ENCODE assay signal across 25 cellular contexts in the genomic region with DNA sequence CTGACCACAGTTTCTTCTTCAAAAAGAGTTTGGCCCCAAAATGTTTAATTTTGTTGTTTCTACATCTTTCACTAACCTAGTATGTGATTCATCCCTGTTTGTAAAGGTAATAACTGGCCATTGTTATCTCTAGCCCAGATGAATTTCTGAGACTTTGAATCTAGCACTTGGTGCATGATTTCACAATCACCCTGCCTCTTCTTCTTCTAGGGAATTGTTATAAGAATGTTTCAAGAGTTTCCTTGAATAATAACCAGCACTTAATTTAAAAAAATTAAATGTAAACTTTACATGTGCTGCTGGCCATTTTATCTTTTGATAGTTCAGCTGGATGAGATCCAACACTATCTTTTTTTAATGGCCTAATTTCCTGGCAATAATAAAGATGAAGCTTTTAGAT. TPM values are rescaled to one million over a fixed set of nuclear protein-coding genes. Genes with fewer than 3 reads are reported as not detected.
DNase-seq lines count a peak whose midpoint lies in the region; ATAC-seq, FAIRE-seq and TF ChIP-seq lines count a peak whose summit lies in the region.
"Had no signal": no experiment of that assay in that cellular context is flagged by ENCODE, and none has a peak within 500 bp of the region (broad histone marks: within the 10 kb centered on the region; RNA-seq: fewer than 3 reads in every experiment).

No MANE protein-coding gene starts in this region.

- in situ Hi-C loops in HepG2 (cut with HindIII; ENCODE audit: extremely low pct_ligation_motif_present, low pct_unique_long_range_greater_than_20kb), result no loop called here

- H3K9ac ChIP-seq in HepG2 (ENCODE audit: insufficient read depth, low read depth, low read length) (no peak overlapping the region), adipocyte (ENCODE audit: low read length) (no peak overlapping the region)
- H3K9ac ChIP-seq: BLaER1 treated with 17β-estradiol and CSF1 and Interleukin-3, amounts not matched to agents 10 nM and 100 nM had no signal

- no peak overlapping the region for H3K4me3 Mint-ChIP-seq in stimulated activated effector memory CD8-positive, alpha-beta T cell treated with anti-CD3 and anti-CD28 coated beads, Interleukin-12 subunit alpha, Interleukin-12 subunit beta, amount 100 ng/mL, for 72 hours
- H3K4me3 Mint-ChIP-seq in Calu3 (ENCODE audit: low read depth, unreplicated experiment), result no peak overlapping the region
- H3K4me3 Mint-ChIP-seq: CD8-positive, alpha-beta T cell; HFFc6; IgD-negative memory B cell had no signal

- TF ChIP-seq EP300 in HepG2 (IDR thresholded peaks at IDR 0.05; ENCODE audit: low read depth in 2 of 2, low read length in 2 of 2), result no peak
- TF ChIP-seq EP300 in HepG2 (CRISPR knock-in tag; IDR thresholded peaks at IDR 0.05; ENCODE audit: borderline replicate concordance), result no peak

- H3K4me3 ChIP-seq in HepG2 (replicated peaks in 1 of 3; ENCODE audit: insufficient read depth in 1 of 3, low read depth in 2 of 3, low read length in 3 of 3) (no peak overlapping the region), right lobe of liver (no peak overlapping the region), adipocyte (ENCODE audit: low read length) (no peak overlapping the region), fibroblast of the aortic adventitia (ENCODE audit: low read depth, low read length) (no peak overlapping the region), small intestine (ENCODE audit: low read depth in 1 of 2, low read length in 2 of 2) (no peak overlapping the region)
- H3K4me3 ChIP-seq: A549; BLaER1 treated with 17β-estradiol and CSF1 and Interleukin-3, amounts not matched to agents 10 nM and 100 nM; MG63 had no signal

- DNase-seq in HepG2 (ENCODE audit: low spot score) (no peak), right lobe of liver (no peak), adipocyte (ENCODE audit: low read depth) (peak; percentile 46), fibroblast of the aortic adventitia (ENCODE audit: low read depth) (peak; percentile 48), small intestine (peak; percentile 56), putamen (ENCODE audit: low spot score) (no peak), Calu3 (no peak)
- DNase-seq in stimulated activated effector memory CD8-positive, alpha-beta T cell treated with anti-CD3 and anti-CD28 coated beads, Interleukin-12 subunit alpha, Interleukin-12 subunit beta, amount 100 ng/mL, for 72 hours (ENCODE audit: low spot score in 2 of 2), result no peak
- DNase-seq: CD8-positive, alpha-beta T cell; HFFc6; Kasumi-1; MG63; NCI-H1092; NCI-H510A; NCI-H82; PC-3; RPMI8226 had no signal

- H3K27ac Mint-ChIP-seq in stimulated activated effector memory CD8-positive, alpha-beta T cell treated with anti-CD3 and anti-CD28 coated beads, Interleukin-12 subunit alpha, Interleukin-12 subunit beta, amount 100 ng/mL, for 72 hours, result no peak overlapping the region
- no peak overlapping the region for H3K27ac Mint-ChIP-seq in Calu3 (ENCODE audit: unreplicated experiment)
- H3K27ac Mint-ChIP-seq: CD8-positive, alpha-beta T cell; HFFc6; IgD-negative memory B cell had no signal

- intact Hi-C loops in HepG2 (cut with micrococcal nuclease; ENCODE audit: unreplicated experiment) (no loop called here), right lobe of liver (cut with DNase I) (no loop called here), Calu3 (cut with micrococcal nuclease; ENCODE audit: unreplicated experiment) (no loop called here)

- no peak overlapping the region for H2AFZ ChIP-seq in HepG2 (ENCODE audit: low read length)

- no peaks in the 10 kb centered on the region for H3K9me3 ChIP-seq in HepG2 (ENCODE audit: low read length)
- no peaks in the 10 kb centered on the region for H3K9me3 ChIP-seq in right lobe of liver
- no peaks in the 10 kb centered on the region for H3K9me3 ChIP-seq in adipocyte (ENCODE audit: control insufficient read depth, low read length)
- H3K9me3 ChIP-seq in small intestine (ENCODE audit: control insufficient read depth, low read depth), result no peaks in the 10 kb centered on the region
- H3K9me3 ChIP-seq: A549 had no signal

- no peaks in the 10 kb centered on the region for H3K4me1 Mint-ChIP-seq in stimulated activated effector memory CD8-positive, alpha-beta T cell treated with anti-CD3 and anti-CD28 coated beads, Interleukin-12 subunit alpha, Interleukin-12 subunit beta, amount 100 ng/mL, for 72 hours
- H3K4me1 Mint-ChIP-seq in Calu3 (ENCODE audit: low read depth, unreplicated experiment), result peaks cover 7% of the 10 kb centered on the region
- H3K4me1 Mint-ChIP-seq: IgD-negative memory B cell had no signal

- H3K27ac ChIP-seq in HepG2 (ENCODE audit: extremely low read length, insufficient read depth, low read length), result no peak overlapping the region
- no peak overlapping the region for H3K27ac ChIP-seq in right lobe of liver
- no peak overlapping the region for H3K27ac ChIP-seq in small intestine (ENCODE audit: low read depth in 1 of 2, low read length in 1 of 2)
- H3K27ac ChIP-seq: A549; BLaER1 treated with 17β-estradiol and CSF1 and Interleukin-3, amounts not matched to agents 10 nM and 100 nM; HL-60 had no signal

- H3K36me3 ChIP-seq in HepG2 (replicated peaks in 1 of 2; ENCODE audit: control insufficient read depth in 1 of 2, insufficient read depth in 2 of 2, low read length in 2 of 2), result no peaks in the 10 kb centered on the region
- no peaks in the 10 kb centered on the region for H3K36me3 ChIP-seq in right lobe of liver
- H3K36me3 ChIP-seq in adipocyte (ENCODE audit: control insufficient read depth, insufficient read depth, low read length, severe bottlenecking), result no peaks in the 10 kb centered on the region
- no peaks in the 10 kb centered on the region for H3K36me3 ChIP-seq in small intestine (ENCODE audit: control insufficient read depth in 2 of 2, insufficient read depth in 2 of 2, low read length in 2 of 2)
- H3K36me3 ChIP-seq: BLaER1 treated with 17β-estradiol and CSF1 and Interleukin-3, amounts not matched to agents 10 nM and 100 nM; MG63 had no signal

- no peak for FAIRE-seq in HepG2 (lab: Jason Lieb, UNC)
- no peak for FAIRE-seq in small intestine (lab: Jason Lieb, UNC)
- FAIRE-seq: A549, GM12891, GM19239, H54 had no signal

- no peak for TF ChIP-seq RAD21 in HepG2 (CRISPR knock-in tag; IDR thresholded peaks at IDR 0.05)

- H3K27me3 Mint-ChIP-seq in Calu3 (ENCODE audit: unreplicated experiment), result no peaks in the 10 kb centered on the region

- ATAC-seq in HepG2 (no peak), right lobe of liver (no peak)
- ATAC-seq in stimulated activated effector memory CD8-positive, alpha-beta T cell treated with anti-CD3 and anti-CD28 coated beads, Interleukin-12 subunit alpha, Interleukin-12 subunit beta, amount 100 ng/mL, for 72 hours, result no peak
- ATAC-seq: A549; CD8-positive, alpha-beta T cell; PC-3 had no signal

- CTCF ChIA-PET in HepG2 (lab: Yijun Ruan, JAX; ENCODE audit: low intra/inter-chr PET ratio, low total read pairs), result no interaction called here
- CTCF ChIA-PET in Calu3 (lab: Charles Lee), result no interaction called here

- BruUV-seq in HepG2 (replicated peaks; lab: Mats Ljungman, UMichigan), result no TSS peak
- no TSS peak for BruUV-seq in Calu3 (replicated peaks; lab: Mats Ljungman, UMichigan)

- TF ChIP-seq CTCF in HepG2 (CRISPR knock-in tag; IDR thresholded peaks at IDR 0.05) (no peak), right lobe of liver (IDR thresholded peaks at IDR 0.05) (no peak), fibroblast of the aortic adventitia (IDR thresholded peaks at IDR 0.05; ENCODE audit: insufficient read depth, low read length) (no peak), Calu3 (IDR thresholded peaks at IDR 0.05; ENCODE audit: unreplicated experiment) (no peak)

- H3K79me2 ChIP-seq in HepG2 (ENCODE audit: insufficient read depth, low read length), result no peaks in the 10 kb centered on the region

- TF ChIP-seq POLR2A in HepG2 (IDR thresholded peaks at IDR 0.05; ENCODE audit: insufficient read depth in 1 of 2, low read depth in 2 of 2, low read length in 2 of 2), result no peak
- TF ChIP-seq POLR2A in right lobe of liver (IDR thresholded peaks at IDR 0.05), result no peak

- H3K27me3 ChIP-seq in HepG2 (ENCODE audit: control insufficient read depth in 1 of 2, insufficient read depth in 2 of 2, low read length in 2 of 2) (no peaks in the 10 kb centered on the region; a peak in 1 of 5 replicates), right lobe of liver (peaks cover 0 to 9% of the 10 kb centered on the region in 2 donors), adipocyte (replicated peaks; ENCODE audit: control insufficient read depth, insufficient read depth, low read length) (no peaks in the 10 kb centered on the region), small intestine (ENCODE audit: control insufficient read depth in 2 of 2, insufficient read depth in 2 of 2, low read length in 2 of 2) (no peaks in the 10 kb centered on the region)
- H3K27me3 ChIP-seq: BLaER1 treated with 17β-estradiol and CSF1 and Interleukin-3, amounts not matched to agents 10 nM and 100 nM; MG63 had no signal

- no peaks in the 10 kb centered on the region for H3K9me3 Mint-ChIP-seq in stimulated activated effector memory CD8-positive, alpha-beta T cell treated with anti-CD3 and anti-CD28 coated beads, Interleukin-12 subunit alpha, Interleukin-12 subunit beta, amount 100 ng/mL, for 72 hours
- peaks cover 7% of the 10 kb centered on the region for H3K9me3 Mint-ChIP-seq in Calu3 (ENCODE audit: low read depth, unreplicated experiment)
- H3K9me3 Mint-ChIP-seq: CD8-positive, alpha-beta T cell; HFFc6 had no signal

- POLR2A ChIA-PET in HepG2 (lab: Yijun Ruan, JAX), result no interaction called here

- H3K36me3 Mint-ChIP-seq in stimulated activated effector memory CD8-positive, alpha-beta T cell treated with anti-CD3 and anti-CD28 coated beads, Interleukin-12 subunit alpha, Interleukin-12 subunit beta, amount 100 ng/mL, for 72 hours, result no peaks in the 10 kb centered on the region
- H3K36me3 Mint-ChIP-seq in Calu3 (ENCODE audit: insufficient read depth, unreplicated experiment), result no peaks in the 10 kb centered on the region
- H3K36me3 Mint-ChIP-seq: CD8-positive, alpha-beta T cell; IgD-negative memory B cell had no signal

- H3K4me2 ChIP-seq in HepG2 (ENCODE audit: low read depth, low read length), result no peak overlapping the region
- H3K4me2 ChIP-seq: A549; BLaER1 treated with 17β-estradiol and CSF1 and Interleukin-3, amounts not matched to agents 10 nM and 100 nM had no signal

- H4K20me1 ChIP-seq in HepG2 (ENCODE audit: insufficient read depth, low read length), result no peaks in the 10 kb centered on the region
- H4K20me1 ChIP-seq: BLaER1 treated with 17β-estradiol and CSF1 and Interleukin-3, amounts not matched to agents 10 nM and 100 nM had no signal

- H3K4me1 ChIP-seq in HepG2 (ENCODE audit: insufficient read depth, low read length) (peaks cover 16% of the 10 kb centered on the region), right lobe of liver (no peaks in the 10 kb centered on the region), adipocyte (ENCODE audit: control insufficient read depth, insufficient read depth, low read length) (peaks cover 2% of the 10 kb centered on the region), small intestine (ENCODE audit: control insufficient read depth in 2 of 2, insufficient read depth in 1 of 2, low read depth in 1 of 2, low read length in 1 of 2) (no peaks in the 10 kb centered on the region)
- H3K4me1 ChIP-seq: A549 had no signal

RNA-seq across cellular contexts. Expression of a gene that starts 31.7 kb away (rescaled TPM):
- total RNA-seq in HepG2 (2016; rRNA removed; fragmentation: Illumina TruSeq; extraction: Trizol) (not detected in 2 replicates), right lobe of liver (not detected), fibroblast of the aortic adventitia (ENCODE audit: low replicate concordance) (not detected in 2 replicates), Calu3 (2022) (not detected in 2 replicates)
- not detected in 2 replicates for total RNA-seq in HepG2 (2016; cell fraction: cytosol; rRNA removed; fragmentation: Illumina TruSeq; extraction: Trizol; ENCODE audit: low read depth)
- total RNA-seq in HepG2 (2016; cell fraction: insoluble cytoplasmic fraction; rRNA removed; fragmentation: Illumina TruSeq; extraction: Trizol), result not detected in 2 replicates
- total RNA-seq in HepG2 (2016; cell fraction: membrane; rRNA removed; fragmentation: Illumina TruSeq; extraction: Trizol), result not detected in 2 replicates
- not detected in 2 replicates for total RNA-seq in HepG2 (2016; cell fraction: nucleus; rRNA removed; fragmentation: Illumina TruSeq; extraction: Trizol)
- polyA plus RNA-seq in HepG2 (2011; rRNA removed) (not detected in 2 replicates), small intestine (not detected)
- polyA plus RNA-seq in HepG2 (2011; cell fraction: cytosol; rRNA removed), result not detected in 2 replicates
- not detected in 2 replicates for polyA plus RNA-seq in HepG2 (2011; cell fraction: nucleus; rRNA removed)
- not detected in 2 replicates for polyA plus RNA-seq in HepG2 (2012)
- polyA plus RNA-seq in HepG2 (2016; cell fraction: cytosol; fragmentation: Illumina TruSeq; extraction: Trizol; ENCODE audit: low read depth), result not detected in 2 replicates
- polyA plus RNA-seq in HepG2 (2016; cell fraction: insoluble cytoplasmic fraction; fragmentation: Illumina TruSeq; extraction: Trizol; ENCODE audit: low read depth), result not detected in 2 replicates
- polyA plus RNA-seq in HepG2 (2016; cell fraction: membrane; fragmentation: Illumina TruSeq; extraction: Trizol; ENCODE audit: low read depth), result not detected in 2 replicates
- polyA plus RNA-seq in HepG2 (2016; cell fraction: nucleus; fragmentation: Illumina TruSeq; extraction: Trizol; ENCODE audit: insufficient read depth, low read depth), result not detected in 2 replicates
- polyA minus RNA-seq in HepG2 (2011; rRNA and poly(A)+ RNA removed; ENCODE audit: low replicate concordance), result not detected in 2 replicates
- not detected in 2 replicates for polyA minus RNA-seq in HepG2 (2011; cell fraction: cytosol; rRNA and poly(A)+ RNA removed)
- not detected in 2 replicates for polyA minus RNA-seq in HepG2 (2011; cell fraction: nucleus; rRNA and poly(A)+ RNA removed)
- total RNA-seq: CD8-positive, alpha-beta T cell; HFFc6; HT1080; PC-3 had no signal
- polyA plus RNA-seq: A549, IgD-negative memory B cell had no signal

Comparison
In these comparisons a context has a peak if more than half of its experiments do, and no peak if none do; other contexts are left out.
1. DNase-seq: peak in adipocyte (single experiment), fibroblast of the aortic adventitia (single experiment) and small intestine (single experiment); none in HepG2 (single experiment), right lobe of liver (0 of 3), putamen (single experiment), stimulated activated effector memory CD8-positive, alpha-beta T cell treated with anti-CD3 and anti-CD28 coated beads, Interleukin-12 subunit alpha, Interleukin-12 subunit beta, amount 100 ng/mL, for 72 hours (0 of 2) and Calu3 (single experiment).